ENCODE assay signal across 8 cellular contexts in the genomic region with DNA sequence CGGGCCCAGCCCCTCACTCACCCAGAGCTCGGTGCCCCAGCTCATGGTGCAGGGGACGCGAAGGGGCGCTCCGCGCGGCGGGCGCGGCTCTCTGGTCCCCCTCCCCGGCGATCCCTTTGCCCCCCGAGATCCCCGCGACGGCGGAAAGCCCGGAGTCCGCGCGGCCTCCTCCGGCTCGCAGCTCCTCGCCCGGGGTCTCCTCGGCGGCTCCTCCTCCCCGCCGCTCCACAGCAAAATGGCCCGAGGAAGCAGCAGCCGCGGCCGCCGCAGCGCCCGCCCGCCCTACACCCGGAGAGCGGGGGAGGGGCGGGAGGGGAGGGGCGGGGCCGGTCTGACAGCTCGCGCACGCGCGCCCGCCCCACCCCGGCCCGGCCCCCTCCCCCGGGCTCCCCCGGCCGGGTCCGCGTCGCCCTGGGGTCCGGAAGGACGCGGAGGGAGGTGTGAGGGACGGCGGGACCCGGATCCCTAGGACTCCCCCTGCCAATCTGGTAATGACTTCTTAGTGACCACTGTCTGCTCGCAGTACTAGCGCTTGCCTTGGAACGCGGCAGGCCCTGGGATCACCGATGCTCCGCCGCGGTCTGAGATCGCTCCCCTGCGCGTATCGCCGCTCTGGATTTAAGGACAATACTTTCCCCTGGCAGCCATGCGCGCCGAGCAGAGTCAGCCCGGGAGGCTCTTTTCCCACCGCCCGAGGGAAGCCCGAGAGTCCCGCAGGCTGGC. TPM values are rescaled to one million over a fixed set of nuclear protein-coding genes. Genes with fewer than 3 reads are reported as not detected.
A peak's percentile ranks its signal among the peaks of the same experiment; 100 is the strongest.
DNase-seq lines count a peak whose midpoint lies in the region; ATAC-seq and TF ChIP-seq lines count a peak whose summit lies in the region.

FNBP1 (minus strand) TSS at position 259 of the 723 bp plus-strand sequence; CDS start at position 45, 214 bp downstream.

- H3K36me3 Mint-ChIP-seq in dendritic cell treated with granulocyte-macrophage colony-stimulating factor and Interleukin-4, amounts not matched to agents 40 ng/mL and 50 ng/mL, for 4 days (ENCODE audit: low read depth): peaks cover 10% of the 10 kb centered on the region

- H3K9me3 ChIP-seq in left lung: no peaks in the 10 kb centered on the region

- peak; percentile 49 for ATAC-seq in HG02798 (IDR thresholded peaks at IDR 0.05; ENCODE audit: poor library complexity, unreplicated experiment)
- peak; percentile 94 for ATAC-seq in left lung
- ATAC-seq in GM21515 (IDR thresholded peaks at IDR 0.05; ENCODE audit: unreplicated experiment): no peak

- H3K9me3 Mint-ChIP-seq in dendritic cell treated with granulocyte-macrophage colony-stimulating factor and Interleukin-4, amounts not matched to agents 40 ng/mL and 50 ng/mL, for 4 days: no peaks in the 10 kb centered on the region

- no peak for TF ChIP-seq CTCF in left lung (IDR thresholded peaks at IDR 0.05)

- peaks cover 6 to 70% of the 10 kb centered on the region in 2 donors for H3K4me1 ChIP-seq in left lung

- peak within 1 kb of the TSS; percentile 67 to 85 for H3K4me3 ChIP-seq in left lung

- H3K27me3 Mint-ChIP-seq in dendritic cell treated with granulocyte-macrophage colony-stimulating factor and Interleukin-4, amounts not matched to agents 40 ng/mL and 50 ng/mL, for 4 days: no peaks in the 10 kb centered on the region

- no peaks in the 10 kb centered on the region for H3K36me3 ChIP-seq in left lung

- H3K4me1 Mint-ChIP-seq in dendritic cell treated with granulocyte-macrophage colony-stimulating factor and Interleukin-4, amounts not matched to agents 40 ng/mL and 50 ng/mL, for 4 days (ENCODE audit: low read depth): peaks cover 63% of the 10 kb centered on the region

- intact Hi-C loops in dendritic cell treated with granulocyte-macrophage colony-stimulating factor and Interleukin-4, amounts not matched to agents 40 ng/mL and 50 ng/mL, for 4 days (cut with micrococcal nuclease): no loop called here
- intact Hi-C loops in left lung (cut with DNase I): loop anchor here in 1 of 2 donors (10.0 kb wide), 1 partner anchor 158 kb away; no protein-coding TSS in a partner anchor

- DNase-seq in GM04504 (ENCODE audit: low read depth): peak; percentile 55
- DNase-seq in NCI-H446 (lab: John Stamatoyannopoulos, UW): peak; percentile 13 to 70
- DNase-seq in activated CD4-positive, alpha-beta T cell treated with anti-CD3 and anti-CD28 coated beads, Interleukin-2, amount 50 U/mL, for 4 hours: peak; percentile 73 to 76
- DNase-seq in left lung: peak; percentile 82 to 94
- DNase-seq in stimulated activated CD4-positive, alpha-beta T cell treated with anti-CD3 and anti-CD28 coated beads, Interleukin-2, amount 100 ng/mL, for 24 hours: peak; percentile 81

- no peaks in the 10 kb centered on the region for H3K27me3 ChIP-seq in left lung

- H3K27ac Mint-ChIP-seq in dendritic cell treated with granulocyte-macrophage colony-stimulating factor and Interleukin-4, amounts not matched to agents 40 ng/mL and 50 ng/mL, for 4 days: peak within 1 kb of the TSS; percentile 98

- H3K27ac ChIP-seq in left lung: peak within 1 kb of the TSS; percentile 93 to 94

- peak within 1 kb of the TSS; percentile 99 for H3K4me3 Mint-ChIP-seq in dendritic cell treated with granulocyte-macrophage colony-stimulating factor and Interleukin-4, amounts not matched to agents 40 ng/mL and 50 ng/mL, for 4 days

RNA-seq across cellular contexts. Expression of gene FNBP1, which starts in this region (rescaled TPM):
- 10 to 100 TPM; 30.4 to 51.8 TPM for total RNA-seq in left lung
